ENCODE assay signal across 16 cellular contexts in genomic region chr2:48914477-48915077, GRCh38.
DNase-seq lines count a peak whose midpoint lies in the region; ATAC-seq, FAIRE-seq and TF ChIP-seq lines count a peak whose summit lies in the region.
"Had no signal": no experiment of that assay in that cellular context is flagged by ENCODE, and none has a peak within 500 bp of the region (broad histone marks: within the 10 kb centered on the region; RNA-seq: fewer than 3 reads in every experiment).

No MANE protein-coding gene starts in this region.

- ATAC-seq in GM18867 (IDR thresholded peaks at IDR 0.05; ENCODE audit: unreplicated experiment), result peak; percentile 98
- ATAC-seq in GM21528 (IDR thresholded peaks at IDR 0.05; ENCODE audit: low FRiP score, unreplicated experiment), result peak; percentile 89
- peak; percentile 97 for ATAC-seq in HG03175 (IDR thresholded peaks at IDR 0.05; ENCODE audit: unreplicated experiment)
- no peak for ATAC-seq in activated T-cell treated with anti-CD3 and anti-CD28 coated beads, Interleukin-2, amount 50 U/mL, for 72 hours (replicated peaks in 1 of 2)
- ATAC-seq: stimulated activated naive CD8-positive, alpha-beta T cell treated with anti-CD3 and anti-CD28 coated beads, Interleukin-15, Interleukin-2, amounts not matched to agents 100 U/mL and 50 U/mL, for 24 hours had no signal

- no peaks in the 10 kb centered on the region for H3K27me3 ChIP-seq in ascending aorta

- H3K27ac ChIP-seq in kidney (ENCODE audit: low read depth in 2 of 2, low read length in 2 of 2) (no peak overlapping the region), ascending aorta (no peak overlapping the region)

- intact Hi-C loops in kidney (cut with DNase I), result no loop called here
- intact Hi-C loops in ascending aorta (cut with DNase I), result no loop called here

- DNase-seq in kidney, result no peak
- DNase-seq in ascending aorta (ENCODE audit: low spot score in 2 of 2), result no peak
- DNase-seq in hepatic stellate cell (ENCODE audit: low spot score), result no peak
- no peak for DNase-seq in activated T-cell treated with anti-CD3 and anti-CD28 coated beads, Interleukin-2, amount 50 U/mL, for 72 hours
- DNase-seq: activated CD4-positive, alpha-beta T cell treated with anti-CD3 and anti-CD28 coated beads for 48 hours; activated effector memory CD4-positive, alpha-beta T cell treated with Interleukin-2 at 50 U/mL for 16 hours; COR-L47; GOT3; NCI-H1105 treated with DMSO at 0.1 percent for 48 hours; SK-N-SH; stimulated activated CD4-positive, alpha-beta T cell treated with anti-CD3 and anti-CD28 coated beads, Interleukin-2, amount 100 ng/mL, for 24 hours; stimulated activated naive CD8-positive, alpha-beta T cell treated with anti-CD3 and anti-CD28 coated beads, Interleukin-15, Interleukin-2, amounts not matched to agents 100 U/mL and 50 U/mL, for 24 hours had no signal

- H3K9ac ChIP-seq in kidney (ENCODE audit: low read length in 2 of 2), result no peak overlapping the region
- H3K9ac ChIP-seq: SK-N-SH had no signal

- H3K9me3 Mint-ChIP-seq in activated T-cell treated with anti-CD3 and anti-CD28 coated beads, Interleukin-2, amount 50 U/mL, for 72 hours, result peaks cover 0 to 2% of the 10 kb centered on the region in 2 donors

- no peaks in the 10 kb centered on the region for H3K36me3 ChIP-seq in kidney (ENCODE audit: control insufficient read depth in 1 of 2, insufficient read depth in 2 of 2, low read length in 2 of 2)
- no peaks in the 10 kb centered on the region for H3K36me3 ChIP-seq in ascending aorta

- H3K4me3 ChIP-seq in kidney (ENCODE audit: low read length in 2 of 2) (no peak overlapping the region), ascending aorta (no peak overlapping the region)

- H3K9me3 ChIP-seq in kidney (ENCODE audit: control insufficient read depth in 1 of 2, low read length in 2 of 2) (no peaks in the 10 kb centered on the region), ascending aorta (peaks cover 0 to 5% of the 10 kb centered on the region in 2 donors)
- H3K9me3 ChIP-seq: SK-N-SH had no signal

- H3K4me1 ChIP-seq in kidney (ENCODE audit: control insufficient read depth in 1 of 2, insufficient read depth in 1 of 2, low read depth in 1 of 2, low read length in 2 of 2) (no peaks in the 10 kb centered on the region), ascending aorta (no peaks in the 10 kb centered on the region)

- H3K27ac Mint-ChIP-seq in activated T-cell treated with anti-CD3 and anti-CD28 coated beads, Interleukin-2, amount 50 U/mL, for 72 hours, result no peak overlapping the region
- H3K27ac Mint-ChIP-seq: mesothelial cell of epicardium had no signal

- TF ChIP-seq CTCF in kidney (IDR thresholded peaks at IDR 0.05; ENCODE audit: borderline replicate concordance, extremely low read depth, insufficient read depth) (no peak), ascending aorta (IDR thresholded peaks at IDR 0.05) (no peak)

- H3K4me1 Mint-ChIP-seq in activated T-cell treated with anti-CD3 and anti-CD28 coated beads, Interleukin-2, amount 50 U/mL, for 72 hours (ENCODE audit: low read depth), result no peaks in the 10 kb centered on the region
- H3K4me1 Mint-ChIP-seq: mesothelial cell of epicardium had no signal

- H3K27me3 Mint-ChIP-seq in activated T-cell treated with anti-CD3 and anti-CD28 coated beads, Interleukin-2, amount 50 U/mL, for 72 hours (ENCODE audit: low read depth), result no peaks in the 10 kb centered on the region

- no peak overlapping the region for H3K4me3 Mint-ChIP-seq in activated T-cell treated with anti-CD3 and anti-CD28 coated beads, Interleukin-2, amount 50 U/mL, for 72 hours
- H3K4me3 Mint-ChIP-seq: mesothelial cell of epicardium had no signal

- no peaks in the 10 kb centered on the region for H3K36me3 Mint-ChIP-seq in activated T-cell treated with anti-CD3 and anti-CD28 coated beads, Interleukin-2, amount 50 U/mL, for 72 hours (ENCODE audit: insufficient read depth in 2 of 2)

- peak; percentile 76 for FAIRE-seq in kidney (lab: Jason Lieb, UNC)

Comparison
In these comparisons a context has a peak if more than half of its experiments do, and no peak if none do; other contexts are left out.
1. ATAC-seq: peak in GM18867 (single experiment), GM21528 (single experiment) and HG03175 (single experiment); none in activated T-cell treated with anti-CD3 and anti-CD28 coated beads, Interleukin-2, amount 50 U/mL, for 72 hours (0 of 2).